Comparison of ENCODE assay signal across 8 cellular contexts in the genomic region with DNA sequence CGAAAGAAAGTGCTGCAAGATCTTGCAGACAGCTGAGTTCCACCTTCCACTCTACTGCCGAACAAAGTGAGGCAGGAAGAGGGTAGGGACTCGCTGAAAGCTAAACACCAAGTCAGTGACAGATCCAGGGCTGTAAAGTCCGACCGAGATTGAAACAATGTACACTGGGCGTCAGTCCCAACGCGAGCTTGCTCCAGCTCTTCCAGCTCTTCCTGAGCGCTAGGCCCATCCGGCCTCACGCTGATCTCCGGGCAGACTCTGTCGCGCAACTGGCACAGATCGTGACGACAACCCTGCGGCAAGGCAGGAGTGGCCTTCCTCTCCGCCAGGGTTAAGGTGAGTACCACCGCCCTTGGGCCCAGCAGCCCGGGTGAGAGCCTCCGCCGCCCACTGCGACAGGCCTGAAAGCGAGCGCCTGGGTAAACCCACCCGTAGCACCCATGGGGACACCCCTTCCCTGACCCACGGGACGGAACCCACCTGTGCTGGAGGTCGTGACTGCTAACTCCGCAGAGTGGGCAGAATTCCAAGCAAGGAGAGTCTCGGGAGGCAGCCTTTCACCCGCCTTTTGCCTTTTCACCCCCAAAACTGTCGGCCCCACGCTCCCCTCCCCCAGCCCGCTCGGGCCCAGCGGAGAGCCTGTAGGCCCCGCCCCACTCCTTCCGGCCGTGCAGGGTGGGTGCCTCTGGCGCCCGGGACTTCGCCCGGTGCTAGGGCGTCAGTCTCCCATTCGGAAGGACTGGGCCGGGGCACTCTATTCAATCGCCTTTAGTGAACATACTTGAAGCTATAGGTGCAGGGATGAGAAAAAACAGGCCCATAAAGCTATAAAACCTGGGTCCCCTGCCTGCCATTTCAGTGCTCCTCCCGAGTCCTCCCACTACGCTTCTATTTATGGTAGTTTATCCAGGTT. TPM values are rescaled to one million over a fixed set of nuclear protein-coding genes. Genes with fewer than 3 reads are reported as not detected.
DNase-seq lines count a peak whose midpoint lies in the region; ATAC-seq and TF ChIP-seq lines count a peak whose summit lies in the region.

A gene (plus strand): TSS at position 275 of the 913 bp plus-strand sequence.
A gene with protein sequence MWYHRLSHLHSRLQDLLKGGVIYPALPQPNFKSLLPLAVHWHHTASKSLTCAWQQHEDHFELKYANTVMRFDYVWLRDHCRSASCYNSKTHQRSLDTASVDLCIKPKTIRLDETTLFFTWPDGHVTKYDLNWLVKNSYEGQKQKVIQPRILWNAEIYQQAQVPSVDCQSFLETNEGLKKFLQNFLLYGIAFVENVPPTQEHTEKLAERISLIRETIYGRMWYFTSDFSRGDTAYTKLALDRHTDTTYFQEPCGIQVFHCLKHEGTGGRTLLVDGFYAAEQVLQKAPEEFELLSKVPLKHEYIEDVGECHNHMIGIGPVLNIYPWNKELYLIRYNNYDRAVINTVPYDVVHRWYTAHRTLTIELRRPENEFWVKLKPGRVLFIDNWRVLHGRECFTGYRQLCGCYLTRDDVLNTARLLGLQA (minus strand): TSS at position 641 of the 913 bp plus-strand sequence. CDS start 67,676 bp downstream, outside the sequence.

- H3F3A ChIP-seq in OCI-LY1 (ENCODE audit: insufficient read depth, low read length): no peaks in the 10 kb centered on the region

- H3K4me2 ChIP-seq in OCI-LY1 (ENCODE audit: low read length): peak within 1 kb of the TSS; percentile 97

- H3K27me3 ChIP-seq in OCI-LY1 (ENCODE audit: insufficient read depth, low read length) (no peaks in the 10 kb centered on the region), esophagus squamous epithelium (no peaks in the 10 kb centered on the region), muscle layer of duodenum (ENCODE audit: low read depth, low read length) (no peaks in the 10 kb centered on the region)

- TF ChIP-seq CTCF in GM20000 (IDR thresholded peaks at IDR 0.05; ENCODE audit: extremely low read depth, missing control alignments): no peak
- TF ChIP-seq CTCF in OCI-LY1 (IDR thresholded peaks at IDR 0.05; ENCODE audit: low read length): no peak
- no peak for TF ChIP-seq CTCF in esophagus squamous epithelium (IDR thresholded peaks at IDR 0.05)

- H3K9ac ChIP-seq in OCI-LY1 (ENCODE audit: low read length): peak within 1 kb of the TSS; percentile 89

- H3K27ac Mint-ChIP-seq in activated T-cell treated with anti-CD3 and anti-CD28 coated beads, Interleukin-2, amount 50 U/mL, for 72 hours: peak within 1 kb of the TSS; percentile 96

- no peaks in the 10 kb centered on the region for H4K20me1 ChIP-seq in OCI-LY1 (ENCODE audit: insufficient read depth, low read length)

- H3K79me2 ChIP-seq in OCI-LY1 (ENCODE audit: insufficient read depth, low read length): peaks cover 6% of the 10 kb centered on the region; the same call in 1 of the 2 replicates

- H2AFZ ChIP-seq in OCI-LY1 (ENCODE audit: low read length): peak within 1 kb of the TSS; percentile 99

- no peaks in the 10 kb centered on the region for H3K27me3 Mint-ChIP-seq in activated T-cell treated with anti-CD3 and anti-CD28 coated beads, Interleukin-2, amount 50 U/mL, for 72 hours (ENCODE audit: low read depth)

- peak within 1 kb of the TSS; percentile 87 to 96 for H3K4me3 Mint-ChIP-seq in activated T-cell treated with anti-CD3 and anti-CD28 coated beads, Interleukin-2, amount 50 U/mL, for 72 hours

- ATAC-seq in activated T-cell treated with anti-CD3 and anti-CD28 coated beads, Interleukin-2, amount 50 U/mL, for 72 hours (replicated peaks in 1 of 2): peak; percentile 95 to 96

- 1 to 39% methylated on average over 19 to 24 of the region's 50 CpGs for WGBS in esophagus squamous epithelium, 2 donors

- intact Hi-C loops in esophagus squamous epithelium (cut with DNase I): no loop called here

- peaks cover 16% of the 10 kb centered on the region for H3K4me1 Mint-ChIP-seq in activated T-cell treated with anti-CD3 and anti-CD28 coated beads, Interleukin-2, amount 50 U/mL, for 72 hours (ENCODE audit: low read depth)

- H3K36me3 ChIP-seq in OCI-LY1 (ENCODE audit: insufficient read depth, low read length) (no peaks in the 10 kb centered on the region), esophagus squamous epithelium (no peaks in the 10 kb centered on the region), muscle layer of duodenum (ENCODE audit: control insufficient read depth in 1 of 2, insufficient read depth in 2 of 2, low read length in 2 of 2) (no peaks in the 10 kb centered on the region)

- DNase-seq in COR-L47 (lab: John Stamatoyannopoulos, UW) (peak; percentile 14), GM20000 (ENCODE audit: low spot score) (peak; percentile 56), HS-5 (ENCODE audit: low read depth) (peak; percentile 11), esophagus squamous epithelium (lab: John Stamatoyannopoulos, UW) (no peak)
- DNase-seq in activated T-cell treated with anti-CD3 and anti-CD28 coated beads, Interleukin-2, amount 50 U/mL, for 72 hours: peak; percentile 73 to 78
- peak; percentile 25 for DNase-seq in stimulated activated CD8-positive, alpha-beta memory T cell treated with anti-CD3 and anti-CD28 coated beads, Interleukin-7, amount 100 ng/mL, for 24 hours (ENCODE audit: low read depth)

- TF ChIP-seq POLR2A in esophagus squamous epithelium (IDR thresholded peaks at IDR 0.05): peak in 1 of 4 donors; percentile 29

- H3K9me3 Mint-ChIP-seq in activated T-cell treated with anti-CD3 and anti-CD28 coated beads, Interleukin-2, amount 50 U/mL, for 72 hours: peaks cover 0 to 1% of the 10 kb centered on the region in 2 donors

- peak within 1 kb of the TSS; percentile 90 for H3K4me3 ChIP-seq in OCI-LY1 (ENCODE audit: low read depth, low read length, poor library complexity, severe bottlenecking)
- H3K4me3 ChIP-seq in esophagus squamous epithelium: peak within 1 kb of the TSS; percentile 60 to 74 (median 66)
- H3K4me3 ChIP-seq in muscle layer of duodenum (ENCODE audit: low read depth in 1 of 2, low read length in 2 of 2): peak within 1 kb of the TSS; percentile 76 to 87

- H3K4me1 ChIP-seq in OCI-LY1 (ENCODE audit: insufficient read depth, low read length, severe bottlenecking) (peaks cover 14% of the 10 kb centered on the region), esophagus squamous epithelium (peaks cover 0 to 16% (median 4%) of the 10 kb centered on the region in 3 donors), muscle layer of duodenum (ENCODE audit: control insufficient read depth in 1 of 2, insufficient read depth in 2 of 2, low read length in 2 of 2) (peaks cover 0 to 6% of the 10 kb centered on the region in 2 donors)

- H3K36me3 Mint-ChIP-seq in activated T-cell treated with anti-CD3 and anti-CD28 coated beads, Interleukin-2, amount 50 U/mL, for 72 hours (ENCODE audit: insufficient read depth in 2 of 2): peaks cover 0 to 2% of the 10 kb centered on the region in 2 donors

- no peaks in the 10 kb centered on the region for H3K9me3 ChIP-seq in OCI-LY1 (ENCODE audit: low read length)
- H3K9me3 ChIP-seq in esophagus squamous epithelium: no peaks in the 10 kb centered on the region
- no peaks in the 10 kb centered on the region for H3K9me3 ChIP-seq in muscle layer of duodenum (ENCODE audit: control insufficient read depth in 1 of 2, low read length in 2 of 2)

- H3K27ac ChIP-seq in OCI-LY1 (ENCODE audit: low read depth, low read length, poor library complexity, severe bottlenecking) (peak within 1 kb of the TSS; percentile 18), esophagus squamous epithelium (peak within 1 kb of the TSS; percentile 90 to 93 (median 90)), muscle layer of duodenum (ENCODE audit: low read length) (peak within 1 kb of the TSS; percentile 93)

- no peaks in the 10 kb centered on the region for H3K9me2 ChIP-seq in OCI-LY1 (ENCODE audit: low read depth, low read length)

RNA-seq across cellular contexts. Expression of the first gene that starts in this region (rescaled TPM):
- total RNA-seq in activated T-cell treated with anti-CD3 and anti-CD28 coated beads, Interleukin-2, amount 50 U/mL, for 72 hours: under 1 TPM; 0.36 to 0.46 TPM
- under 1 TPM; 0.34 to 0.95 (median 0.46) TPM for total RNA-seq in esophagus squamous epithelium

RNA-seq across cellular contexts. Expression of the second gene that starts in this region (rescaled TPM):
- total RNA-seq in activated T-cell treated with anti-CD3 and anti-CD28 coated beads, Interleukin-2, amount 50 U/mL, for 72 hours: 10 to 100 TPM; 19.5 to 20.7 TPM
- total RNA-seq in esophagus squamous epithelium: 10 to 100 TPM in 3 of 4 donors, 1 to 10 TPM in 1; 7.9 to 16.2 (median 14.4) TPM

Comparison
In these comparisons a context has a peak if more than half of its experiments do, and no peak if none do; other contexts are left out.
1. H3K27ac ChIP-seq: peak in every context shown above with its lines; median percentile 93 in muscle layer of duodenum; 90 in esophagus squamous epithelium; 18 in OCI-LY1.